7 cellular contexts compared by ENCODE assay signal in genomic region chr3:129490273-129490675, GRCh38. TPM values are rescaled to one million over a fixed set of nuclear protein-coding genes. Genes with fewer than 3 reads are reported as not detected.
DNase-seq lines count a peak whose midpoint lies in the region; ATAC-seq, FAIRE-seq and TF ChIP-seq lines count a peak whose summit lies in the region.

No MANE protein-coding gene starts in this region.

- no peak for TF ChIP-seq POLR2A in GM12892 (IDR thresholded peaks at IDR 0.05; ENCODE audit: low read depth, low read length)
- TF ChIP-seq POLR2A in spleen (IDR thresholded peaks at IDR 0.05): peak in 1 of 3 donors; percentile 18

- peaks cover 6% of the 10 kb centered on the region for H3K4me1 Mint-ChIP-seq in central memory CD8-positive, alpha-beta T cell

- ATAC-seq in HG03045 (IDR thresholded peaks at IDR 0.05; ENCODE audit: unreplicated experiment): peak; percentile 71
- ATAC-seq in central memory CD8-positive, alpha-beta T cell (replicated peaks; ENCODE audit: extremely low read depth, poor library complexity, severe bottlenecking): peak; percentile 80

- intact Hi-C loops in spleen (cut with DNase I; ENCODE audit: low total_unique reads): loop anchor here (5.0 to 10.0 kb wide), 3 partner anchors 112 to 445 kb away; no protein-coding TSS in a partner anchor

- peak; percentile 36 for FAIRE-seq in GM12892 (lab: Jason Lieb, UNC)

- H3K36me3 ChIP-seq in spleen: peaks cover 0 to 69% (median 0%) of the 10 kb centered on the region in 6 donors

- no peaks in the 10 kb centered on the region for H3K27me3 ChIP-seq in spleen (replicated peaks in 1 of 7)

- no peaks in the 10 kb centered on the region for H3K9me3 ChIP-seq in spleen

- TF ChIP-seq CTCF in VCaP (conservative IDR thresholded peaks at IDR 0.05): peak; percentile 91
- TF ChIP-seq CTCF in spleen (IDR thresholded peaks at IDR 0.05 in 8 of 11, conservative IDR thresholded peaks at IDR 0.05 in 3 of 11): peak; percentile 70 to 93 (median 86)

- no peak overlapping the region for H3K4me3 ChIP-seq in spleen

- H3K36me3 Mint-ChIP-seq in central memory CD8-positive, alpha-beta T cell (ENCODE audit: insufficient read depth): no peaks in the 10 kb centered on the region

- DNase-seq in GM12892 (ENCODE audit: insufficient read length) (peak; percentile 64), NCI-H2171 (lab: John Stamatoyannopoulos, UW) (peak; percentile 86), islet precursor cell (peak; percentile 95), spleen (peak; percentile 90)
- peak; percentile 30 to 46 for DNase-seq in central memory CD8-positive, alpha-beta T cell (ENCODE audit: low spot score in 2 of 2)

- H3K27ac ChIP-seq in VCaP: no peak overlapping the region
- peak overlapping the region in 5 of 8 donors; percentile 20 to 71 (median 47) for H3K27ac ChIP-seq in spleen

- H3K4me1 ChIP-seq in spleen: peaks cover 0 to 42% (median 9%) of the 10 kb centered on the region in 6 donors

- 20 to 28% (median 22%) methylated on average over 5 of the region's 5 CpGs for WGBS in spleen, 5 donors

- no peaks in the 10 kb centered on the region for H3K27me3 Mint-ChIP-seq in central memory CD8-positive, alpha-beta T cell

- no peaks in the 10 kb centered on the region for H3K9me3 Mint-ChIP-seq in central memory CD8-positive, alpha-beta T cell

- no peak overlapping the region for H3K27ac Mint-ChIP-seq in central memory CD8-positive, alpha-beta T cell (ENCODE audit: low read depth)

- no peak overlapping the region for H3K4me3 Mint-ChIP-seq in central memory CD8-positive, alpha-beta T cell

RNA-seq across cellular contexts. Expression of gene RHO, which starts 38.2 kb away (rescaled TPM):
- not detected for polyA plus RNA-seq in GM12892 (2012; ENCODE audit: missing spikeins)
- total RNA-seq in spleen: not detected
- not detected for polyA plus RNA-seq in spleen

RNA-seq across cellular contexts. Expression of gene IFT122, which starts 50.2 kb away (rescaled TPM):
- polyA plus RNA-seq in GM12892 (2012; ENCODE audit: missing spikeins): 7.1 TPM
- 10 to 100 TPM; 17.7 to 31.3 (median 25.2) TPM for total RNA-seq in spleen
- polyA plus RNA-seq in spleen: 1 to 10 TPM; 5.2 to 8.8 (median 8.5) TPM

RNA-seq across cellular contexts. Expression of gene MBD4, which starts 50.5 kb away (rescaled TPM):
- polyA plus RNA-seq in GM12892 (2012; ENCODE audit: missing spikeins): 32.3 TPM
- total RNA-seq in spleen: 10 to 100 TPM; 47.7 to 72.6 (median 58.4) TPM
- polyA plus RNA-seq in spleen: 10 to 100 TPM; 40.0 to 52.2 (median 41.4) TPM

RNA-seq across cellular contexts. Expression of gene H1-8, which starts 52.7 kb away (rescaled TPM):
- polyA plus RNA-seq in GM12892 (2012; ENCODE audit: missing spikeins): not detected
- total RNA-seq in spleen: not detected
- not detected for polyA plus RNA-seq in spleen

Comparison
In these comparisons a context has a peak if more than half of its experiments do, and no peak if none do; other contexts are left out.
1. DNase-seq: peak in every context shown above with its lines; median percentile 95 in islet precursor cell; 90 in spleen; 86 in NCI-H2171; 64 in GM12892; 38 in central memory CD8-positive, alpha-beta T cell.